ENCODE assay signal across 1 cellular context in the genomic region with DNA sequence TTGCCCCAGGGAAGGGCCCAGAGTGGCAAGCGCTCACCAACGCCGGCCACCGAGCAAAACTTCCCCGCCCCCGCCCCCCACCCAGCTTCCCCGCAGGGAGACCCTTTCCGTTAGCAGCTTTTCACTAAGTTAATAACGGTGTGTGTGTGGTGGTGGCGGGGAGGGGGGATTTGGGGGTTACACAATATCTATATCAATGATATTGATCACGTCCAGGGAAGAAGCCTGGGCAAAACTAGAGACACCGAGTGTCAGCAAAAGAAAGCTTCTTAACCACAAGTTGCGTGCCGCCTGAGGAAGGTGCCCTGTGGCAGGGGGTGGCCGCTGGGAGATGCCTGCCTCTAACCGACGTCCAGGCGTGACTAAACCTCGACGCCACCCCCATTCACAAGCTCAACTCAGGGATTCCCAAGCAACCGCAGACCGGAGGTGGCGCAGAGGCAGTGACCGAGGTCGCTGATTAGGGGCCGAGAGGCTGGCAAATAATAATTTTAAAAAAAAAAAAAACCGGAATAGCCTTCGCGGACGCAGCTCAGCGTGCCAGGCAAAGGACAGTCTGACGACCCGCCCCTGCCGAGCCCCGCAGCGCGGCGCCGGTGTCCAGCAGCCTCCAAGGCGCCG.
TF ChIP-seq lines count a peak whose summit lies in the region.

No MANE protein-coding gene starts in this region.

TF ChIP-seq in IMR-90, 13 proteins besides CTCF, POLR2A, EP300 and RAD21 (continued from another document):
- TF ChIP-seq NFE2L2 (IDR thresholded peaks at IDR 0.05; ENCODE audit: low read depth, low read length) (no peak), CEBPB (IDR thresholded peaks at IDR 0.05; ENCODE audit: low read depth, low read length) (no peak)
